ENCODE assay signal across 8 cellular contexts in genomic region chr15:67520976-67521769, GRCh38. TPM values are rescaled to one million over a fixed set of nuclear protein-coding genes. Genes with fewer than 3 reads are reported as not detected.
A peak's percentile ranks its signal among the peaks of the same experiment; 100 is the strongest.
DNase-seq lines count a peak whose midpoint lies in the region; ATAC-seq, FAIRE-seq and TF ChIP-seq lines count a peak whose summit lies in the region.

Gene C15orf61 (plus strand): TSS chr15:67521131. CDS start chr15:67521249, 118 bp downstream.

- peaks cover 2% of the 10 kb centered on the region for H3K36me3 ChIP-seq in upper lobe of right lung

- H3K27me3 Mint-ChIP-seq in progenitor cell of endocrine pancreas, result no peaks in the 10 kb centered on the region

- TF ChIP-seq POLR2A in GM12891 (IDR thresholded peaks at IDR 0.05; ENCODE audit: low read depth, low read length) (peak; percentile 77), NB4 (IDR thresholded peaks at IDR 0.05; ENCODE audit: extremely low read depth, insufficient read length) (peak; percentile 93)

- WGBS in adipose tissue, 3 donors, result 0 to 1% (median 0%) methylated on average over 82 to 97 of the region's 97 CpGs

- H3K27me3 ChIP-seq in upper lobe of right lung, result no peaks in the 10 kb centered on the region

- ATAC-seq in HG02588 (IDR thresholded peaks at IDR 0.05; ENCODE audit: unreplicated experiment) (peak; percentile 83), left cardiac atrium (peak; percentile 93 to 94), upper lobe of right lung (peak; percentile 96)

- H3K4me1 ChIP-seq in upper lobe of right lung, result peaks cover 22% of the 10 kb centered on the region

- peaks cover 19% of the 10 kb centered on the region for H3K4me1 Mint-ChIP-seq in progenitor cell of endocrine pancreas (ENCODE audit: low read depth)

- peak within 1 kb of the TSS; percentile 98 for H3K27ac Mint-ChIP-seq in progenitor cell of endocrine pancreas

- H3K27ac ChIP-seq in adipose tissue (ENCODE audit: low read depth, low read length) (peak within 1 kb of the TSS; percentile 48), upper lobe of right lung (peak within 1 kb of the TSS; percentile 96)

- H3K4me3 Mint-ChIP-seq in progenitor cell of endocrine pancreas (ENCODE audit: low read depth), result peak within 1 kb of the TSS; percentile 87

- peaks cover 6% of the 10 kb centered on the region for H3K36me3 Mint-ChIP-seq in progenitor cell of endocrine pancreas (ENCODE audit: insufficient read depth)

- no peak for TF ChIP-seq CTCF in NB4 (IDR thresholded peaks at IDR 0.05; ENCODE audit: low read depth, low read length)
- TF ChIP-seq CTCF in progenitor cell of endocrine pancreas (IDR thresholded peaks at IDR 0.05; ENCODE audit: unreplicated experiment), result no peak
- TF ChIP-seq CTCF in upper lobe of right lung (IDR thresholded peaks at IDR 0.05), result no peak

- FAIRE-seq in GM12891 (lab: Jason Lieb, UNC), result peak; percentile 96

- DNase-seq in GM12891 (ENCODE audit: insufficient read length, low spot score) (peak; percentile 81), NB4 (ENCODE audit: low read depth) (peak; percentile 89), SW480 (ENCODE audit: low spot score) (peak; percentile 89), left cardiac atrium (peak; percentile 87), progenitor cell of endocrine pancreas (ENCODE audit: low spot score, unreplicated experiment) (peak; percentile 82), upper lobe of right lung (peak; percentile 95)

- no peaks in the 10 kb centered on the region for H3K9me3 ChIP-seq in upper lobe of right lung

- intact Hi-C loops in left cardiac atrium (cut with DNase I), result loop anchor here in 1 of 2 donors (5.0 kb wide), 1 partner anchor 316 kb away; no protein-coding TSS in a partner anchor
- intact Hi-C loops in upper lobe of right lung (cut with DNase I), result loop anchor here (10.0 kb wide), 1 partner anchor 314 kb away; no protein-coding TSS in a partner anchor

- peak within 1 kb of the TSS; percentile 78 for H3K4me3 ChIP-seq in NB4 (ENCODE audit: low read depth, low read length)
- peak within 1 kb of the TSS; percentile 87 for H3K4me3 ChIP-seq in upper lobe of right lung

- no peaks in the 10 kb centered on the region for H3K9me3 Mint-ChIP-seq in progenitor cell of endocrine pancreas (ENCODE audit: low read depth)

TF ChIP-seq in GM12891, 5 proteins besides CTCF, POLR2A, EP300 and RAD21:
- TF ChIP-seq POU2F2 (IDR thresholded peaks at IDR 0.05; ENCODE audit: low read depth, low read length), result peak; percentile 32; the same call in 1 of the 2 replicates
- peak; percentile 81 for TF ChIP-seq POLR2AphosphoS5 (IDR thresholded peaks at IDR 0.05; ENCODE audit: low read depth, low read length)
- no peak; the same call in 1 of the 2 replicates for TF ChIP-seq TAF1 (IDR thresholded peaks at IDR 0.05; ENCODE audit: low read depth, low read length)

RNA-seq across cellular contexts. Expression of gene C15orf61, which starts in this region (rescaled TPM):
- 2.3 TPM for polyA plus RNA-seq in GM12891 (2012; ENCODE audit: low read depth, missing spikeins)
- polyA plus RNA-seq in adipose tissue, result 1 to 10 TPM; 3.4 to 4.9 (median 3.9) TPM
- total RNA-seq in left cardiac atrium (10 to 100 TPM in 1 of 2 donors, 1 to 10 TPM in 1; 9.8 to 10.1 TPM), progenitor cell of endocrine pancreas (9.2 and 9.6 TPM in 2 replicates), upper lobe of right lung (7.4 TPM)

Comparison
In these comparisons a context has a peak if more than half of its experiments do, and no peak if none do; other contexts are left out.
1. Peak in every context shown above with its lines: DNase-seq, ATAC-seq, H3K4me3 ChIP-seq and H3K27ac ChIP-seq.